ENCODE assay signal across 25 cellular contexts in genomic region chr4:87716350-87717041, GRCh38.
DNase-seq lines count a peak whose midpoint lies in the region; ATAC-seq and TF ChIP-seq lines count a peak whose summit lies in the region.
"Had no signal": no experiment of that assay in that cellular context is flagged by ENCODE, and none has a peak within 500 bp of the region (broad histone marks: within the 10 kb centered on the region; RNA-seq: fewer than 3 reads in every experiment).

No MANE protein-coding gene starts in this region.

- no peak overlapping the region for H2AFZ ChIP-seq in osteoblast (ENCODE audit: low read length)

- H3K36me3 Mint-ChIP-seq in CD8-positive, alpha-beta memory T cell: no peaks in the 10 kb centered on the region
- H3K36me3 Mint-ChIP-seq: activated naive CD8-positive, alpha-beta T cell; mesothelial cell of epicardium; natural killer cell treated with Interleukin-12 subunit alpha and Interleukin-12 subunit beta and Interleukin-15 and Interleukin-18, amount 100 ng/mL, for 72 hours had no signal

- POLR2A ChIA-PET in CD8-positive, alpha-beta memory T cell (lab: Charles Lee): no interaction called here

- peak overlapping the region; percentile 7 for H3K4me2 ChIP-seq in osteoblast (ENCODE audit: insufficient read depth, low read length)

- intact Hi-C loops in body of pancreas (cut with DNase I) (no loop called here), Right ventricle myocardium superior (cut with DNase I) (no loop called here)

- TF ChIP-seq CTCF in body of pancreas (IDR thresholded peaks at IDR 0.05) (no peak), osteoblast (IDR thresholded peaks at IDR 0.05; ENCODE audit: extremely low read depth, low read depth, low read length) (no peak)

- H3K27me3 Mint-ChIP-seq in CD8-positive, alpha-beta memory T cell: no peaks in the 10 kb centered on the region
- H3K27me3 Mint-ChIP-seq: activated CD4-positive, alpha-beta T cell treated with anti-CD3 and anti-CD28 coated beads, Interleukin-2, amount 10 ng/mL, durations not matched to agents 7 days and 5 days; activated naive CD8-positive, alpha-beta T cell; natural killer cell treated with Interleukin-12 subunit alpha and Interleukin-12 subunit beta and Interleukin-15 and Interleukin-18, amount 100 ng/mL, for 72 hours had no signal

- no peak overlapping the region for H3K4me3 ChIP-seq in body of pancreas
- no peak overlapping the region for H3K4me3 ChIP-seq in osteoblast (ENCODE audit: insufficient read depth, low read length)
- no peak overlapping the region for H3K4me3 ChIP-seq in CD8-positive, alpha-beta memory T cell (ENCODE audit: low read length)
- H3K4me3 ChIP-seq: ascending aorta had no signal

- no peaks in the 10 kb centered on the region for H3K4me1 ChIP-seq in body of pancreas
- peaks cover 11% of the 10 kb centered on the region for H3K4me1 ChIP-seq in osteoblast (ENCODE audit: insufficient read depth, low read length)
- H3K4me1 ChIP-seq in CD8-positive, alpha-beta memory T cell (ENCODE audit: insufficient read depth, low read length): no peaks in the 10 kb centered on the region

- no peaks in the 10 kb centered on the region for H3K9me3 ChIP-seq in body of pancreas
- H3K9me3 ChIP-seq in osteoblast (ENCODE audit: low read depth, low read length): no peaks in the 10 kb centered on the region
- H3K9me3 ChIP-seq in CD8-positive, alpha-beta memory T cell (ENCODE audit: low read length): no peaks in the 10 kb centered on the region
- H3K9me3 ChIP-seq: ascending aorta had no signal

- 66 to 68% methylated on average over 5 of the region's 5 CpGs for WGBS in body of pancreas, 2 donors

- H4K20me1 ChIP-seq in osteoblast (ENCODE audit: insufficient read depth, low read length): no peaks in the 10 kb centered on the region

- no peaks in the 10 kb centered on the region for H3K4me1 Mint-ChIP-seq in CD8-positive, alpha-beta memory T cell
- H3K4me1 Mint-ChIP-seq: activated CD4-positive, alpha-beta T cell treated with anti-CD3 and anti-CD28 coated beads, Interleukin-2, amount 10 ng/mL, durations not matched to agents 7 days and 5 days; activated T-helper 17 cell treated with anti-CD3 and anti-CD28 coated beads, Interleukin-2, amount 50 U/mL, for 72 hours; H9; mesothelial cell of epicardium had no signal

- H3K27me3 ChIP-seq in body of pancreas (no peaks in the 10 kb centered on the region), osteoblast (ENCODE audit: insufficient read depth, low read length) (peaks cover 2% of the 10 kb centered on the region)
- H3K27me3 ChIP-seq in CD8-positive, alpha-beta memory T cell (ENCODE audit: insufficient read depth, low read length, poor library complexity, severe bottlenecking): no peaks in the 10 kb centered on the region
- H3K27me3 ChIP-seq: ascending aorta had no signal

- no peak overlapping the region for H3K27ac ChIP-seq in body of pancreas
- H3K27ac ChIP-seq in osteoblast (ENCODE audit: low read depth, low read length): peak overlapping the region; percentile 53
- no peak overlapping the region for H3K27ac ChIP-seq in CD8-positive, alpha-beta memory T cell (ENCODE audit: low read depth, low read length)

- H3K4me3 Mint-ChIP-seq in CD8-positive, alpha-beta memory T cell: no peak overlapping the region
- H3K4me3 Mint-ChIP-seq: activated CD4-positive, alpha-beta T cell treated with anti-CD3 and anti-CD28 coated beads, Interleukin-2, amount 10 ng/mL, durations not matched to agents 7 days and 5 days; activated naive CD8-positive, alpha-beta T cell; activated T-helper 17 cell treated with anti-CD3 and anti-CD28 coated beads, Interleukin-2, amount 50 U/mL, for 72 hours; H9; mesothelial cell of epicardium; natural killer cell treated with Interleukin-12 subunit alpha and Interleukin-12 subunit beta and Interleukin-15 and Interleukin-18, amount 100 ng/mL, for 72 hours; stimulated activated naive CD8-positive, alpha-beta T cell treated with anti-CD3 and anti-CD28 coated beads, Interleukin-15, Interleukin-2, amounts not matched to agents 100 ng/mL and 50 ng/mL, for 24 hours had no signal

- DNase-seq in body of pancreas (peak in 2 of 4 donors; percentile 9 to 15), Right ventricle myocardium superior (no peak), osteoblast (ENCODE audit: insufficient read length, low spot score, missing footprints) (peak; percentile 66), stromal cell of bone marrow (ENCODE audit: low read depth) (peak; percentile 76), ecto neural progenitor cell (ENCODE audit: low spot score) (no peak), NCI-H1930 (lab: John Stamatoyannopoulos, UW) (no peak)
- DNase-seq in CD8-positive, alpha-beta memory T cell: no peak
- DNase-seq in activated CD4-positive, CD25-positive, alpha-beta regulatory T cell treated with anti-CD3 and anti-CD28 coated beads, Interleukin-2, amount 50 U/mL, for 72 hours: no peak
- DNase-seq: activated CD4-positive, alpha-beta T cell treated with anti-CD3 and anti-CD28 coated beads, Interleukin-2, amount 10 ng/mL, durations not matched to agents 7 days and 5 days; cerebellar nuclear complex; DMS 273 treated with DMSO at 0.1 percent for 48 hours; effector CD4-positive, alpha-beta T cell; H9; left colon; MM.1S; NCI-H2171; NCI-H524; stimulated activated CD4-positive, alpha-beta T cell treated with anti-CD3 and anti-CD28 coated beads, Interleukin-4, amount 100 ng/mL, for 24 hours had no signal

- peaks cover 0 to 5% (median 0%) of the 10 kb centered on the region in 5 donors for H3K9me3 Mint-ChIP-seq in CD8-positive, alpha-beta memory T cell
- H3K9me3 Mint-ChIP-seq: activated CD4-positive, alpha-beta T cell treated with anti-CD3 and anti-CD28 coated beads, Interleukin-2, amount 10 ng/mL, durations not matched to agents 7 days and 5 days; activated T-helper 17 cell treated with anti-CD3 and anti-CD28 coated beads, Interleukin-2, amount 50 U/mL, for 72 hours; mesothelial cell of epicardium; natural killer cell treated with Interleukin-12 subunit alpha and Interleukin-12 subunit beta and Interleukin-15 and Interleukin-18, amount 100 ng/mL, for 72 hours; stimulated activated naive CD8-positive, alpha-beta T cell treated with anti-CD3 and anti-CD28 coated beads, Interleukin-15, Interleukin-2, amounts not matched to agents 100 ng/mL and 50 ng/mL, for 24 hours had no signal

- H3K36me3 ChIP-seq in body of pancreas (replicated peaks in 1 of 2; ENCODE audit: insufficient read depth in 1 of 2, low read depth in 2 of 2) (no peaks in the 10 kb centered on the region), osteoblast (ENCODE audit: insufficient read depth, low read length) (no peaks in the 10 kb centered on the region)
- H3K36me3 ChIP-seq in CD8-positive, alpha-beta memory T cell (ENCODE audit: insufficient read depth, low read length): no peaks in the 10 kb centered on the region
- H3K36me3 ChIP-seq: ascending aorta had no signal

- ATAC-seq in body of pancreas: peak; percentile 40
- ATAC-seq in Right ventricle myocardium superior (ENCODE audit: poor library complexity): peak; percentile 89
- ATAC-seq: activated T-helper 17 cell treated with anti-CD3 and anti-CD28 coated beads, Interleukin-2, amount 50 U/mL, for 72 hours; esophagus mucosa; left colon; natural killer cell treated with Interleukin-12 subunit alpha and Interleukin-12 subunit beta and Interleukin-15 and Interleukin-18, amount 100 ng/mL, for 72 hours had no signal

- CTCF ChIA-PET in CD8-positive, alpha-beta memory T cell (lab: Charles Lee): no interaction called here

- no peak overlapping the region for H3K27ac Mint-ChIP-seq in CD8-positive, alpha-beta memory T cell
- H3K27ac Mint-ChIP-seq: activated CD4-positive, alpha-beta T cell treated with anti-CD3 and anti-CD28 coated beads, Interleukin-2, amount 10 ng/mL, durations not matched to agents 7 days and 5 days; activated naive CD8-positive, alpha-beta T cell; activated T-helper 17 cell treated with anti-CD3 and anti-CD28 coated beads, Interleukin-2, amount 50 U/mL, for 72 hours; H9; mesothelial cell of epicardium; natural killer cell treated with Interleukin-12 subunit alpha and Interleukin-12 subunit beta and Interleukin-15 and Interleukin-18, amount 100 ng/mL, for 72 hours; stimulated activated naive CD8-positive, alpha-beta T cell treated with anti-CD3 and anti-CD28 coated beads, Interleukin-15, Interleukin-2, amounts not matched to agents 100 ng/mL and 50 ng/mL, for 24 hours had no signal

- no peaks in the 10 kb centered on the region for H3K79me2 ChIP-seq in osteoblast (ENCODE audit: insufficient read depth, low read length)

- TF ChIP-seq POLR2A in body of pancreas (IDR thresholded peaks at IDR 0.05): no peak

Comparison
In these comparisons a context has a peak if more than half of its experiments do, and no peak if none do; other contexts are left out.
1. DNase-seq: peak in osteoblast (single experiment) and stromal cell of bone marrow (single experiment); none in Right ventricle myocardium superior (single experiment), CD8-positive, alpha-beta memory T cell (0 of 5), ecto neural progenitor cell (single experiment), activated CD4-positive, CD25-positive, alpha-beta regulatory T cell treated with anti-CD3 and anti-CD28 coated beads, Interleukin-2, amount 50 U/mL, for 72 hours (single experiment) and NCI-H1930 (0 of 2).